ENCODE assay signal across 8 cellular contexts in genomic region chr10:24513155-24513554, GRCh38.
DNase-seq lines count a peak whose midpoint lies in the region; ATAC-seq and TF ChIP-seq lines count a peak whose summit lies in the region.

No MANE protein-coding gene starts in this region.

- H3K9me3 ChIP-seq in A673 (ENCODE audit: low read depth, low read length, poor library complexity, severe bottlenecking) = no peaks in the 10 kb centered on the region
- H3K9me3 ChIP-seq in Peyer's patch = no peaks in the 10 kb centered on the region
- H3K9me3 ChIP-seq in suprapubic skin = no peaks in the 10 kb centered on the region

- H3K27me3 ChIP-seq in A673 (replicated peaks; ENCODE audit: insufficient read depth, low read depth, low read length, poor library complexity) = no peaks in the 10 kb centered on the region
- H3K27me3 ChIP-seq in Peyer's patch = no peaks in the 10 kb centered on the region
- H3K27me3 ChIP-seq in suprapubic skin = no peaks in the 10 kb centered on the region

- H3K27ac ChIP-seq in A673 (ENCODE audit: low read depth, low read length, poor library complexity, severe bottlenecking) (peak overlapping the region; percentile 55), Peyer's patch (no peak overlapping the region), suprapubic skin (no peak overlapping the region)

- intact Hi-C loops in A673 (cut with micrococcal nuclease; ENCODE audit: unreplicated experiment) = loop anchor here (1.0 to 10.0 kb wide), 3 partner anchors 122 to 1068 kb away; no protein-coding TSS in a partner anchor

- TF ChIP-seq CTCF in A673 (conservative IDR thresholded peaks at IDR 0.05; ENCODE audit: low read depth, low read length) (peak; percentile 83), GM10248 (IDR thresholded peaks at IDR 0.05; ENCODE audit: control extremely low read depth, extremely low read depth, low read depth, missing control alignments) (peak; percentile 29), Peyer's patch (IDR thresholded peaks at IDR 0.05) (peak in 2 of 6 experiments; percentile 21 to 32), suprapubic skin (IDR thresholded peaks at IDR 0.05) (peak in 1 of 2 donors; percentile 8)

- WGBS in suprapubic skin = 63% methylated on average over 9 of the region's 9 CpGs

- H3K36me3 ChIP-seq in A673 (ENCODE audit: insufficient read depth, low read length, poor library complexity, severe bottlenecking) = peaks cover 37% of the 10 kb centered on the region
- H3K36me3 ChIP-seq in Peyer's patch = peaks cover 0 to 32% (median 0%) of the 10 kb centered on the region in 3 donors
- peaks cover 35% of the 10 kb centered on the region for H3K36me3 ChIP-seq in suprapubic skin

- POLR2A ChIA-PET in A673 (lab: Charles Lee; ENCODE audit: low non-redundant PET) = no interaction called here
- POLR2A ChIA-PET in GM10248 (lab: Yijun Ruan, JAX) = no interaction called here

- TF ChIP-seq EP300 in suprapubic skin (IDR thresholded peaks at IDR 0.05) = no peak

- no TSS peak for BruUV-seq in A673 (replicated peaks; lab: Mats Ljungman, UMichigan)

- ATAC-seq in SK-N-SH treated with all-trans-retinoic acid at 6 μM for 48 hours (peak; percentile 49; the same call in 2 of the 3 replicates), GM21381 (IDR thresholded peaks at IDR 0.05; ENCODE audit: unreplicated experiment) (no peak), GM21360 (IDR thresholded peaks at IDR 0.05; ENCODE audit: unreplicated experiment) (no peak)

- H3K4me1 ChIP-seq in A673 (ENCODE audit: insufficient read depth, low read length, poor library complexity, severe bottlenecking) (peaks cover 36% of the 10 kb centered on the region), Peyer's patch (no peaks in the 10 kb centered on the region), suprapubic skin (no peaks in the 10 kb centered on the region)

- peak; percentile 91 for DNase-seq in A673 (ENCODE audit: low spot score)
- DNase-seq in GM10248 (ENCODE audit: extremely low spot score) = no peak
- DNase-seq in hepatic stellate cell (ENCODE audit: low spot score) = peak; percentile 12
- DNase-seq in Peyer's patch = no peak
- no peak for DNase-seq in suprapubic skin (ENCODE audit: low spot score in 2 of 2)

- H3K4me3 ChIP-seq in A673 (ENCODE audit: low read depth, low read length, poor library complexity, severe bottlenecking) (no peak overlapping the region), Peyer's patch (no peak overlapping the region), suprapubic skin (no peak overlapping the region)

- CTCF ChIA-PET in A673 (lab: Charles Lee) (interaction anchor here (1.1 to 1.6 kb wide), 2 partner anchors 12 to 123 kb away, joined by 3 read pairs; no protein-coding TSS in a partner anchor), GM10248 (lab: Yijun Ruan, JAX) (interaction anchor here (1.1 to 3.8 kb wide), 3 partner anchors 10 to 519 kb away, joined by 3 to 17 read pairs (median 15); no protein-coding TSS in a partner anchor)

- TF ChIP-seq POLR2A in Peyer's patch (IDR thresholded peaks at IDR 0.05) (no peak), suprapubic skin (IDR thresholded peaks at IDR 0.05) (no peak)

TF ChIP-seq in SK-N-SH treated with all-trans-retinoic acid at 6 μM for 48 hours, 23 proteins besides CTCF, POLR2A, EP300 and RAD21:
- TF ChIP-seq ZNF70 (CRISPR knock-in tag; IDR thresholded peaks at IDR 0.05) (no peak), ISL1 (CRISPR knock-in tag; IDR thresholded peaks at IDR 0.05) (no peak), PPARA (CRISPR knock-in tag; IDR thresholded peaks at IDR 0.05; ENCODE audit: borderline replicate concordance) (no peak), BACH2 (CRISPR knock-in tag; IDR thresholded peaks at IDR 0.05; ENCODE audit: borderline replicate concordance) (no peak)

Comparison
In these comparisons a context has a peak if more than half of its experiments do, and no peak if none do; other contexts are left out.
1. DNase-seq: peak in A673 (single experiment) and hepatic stellate cell (single experiment); none in GM10248 (single experiment), Peyer's patch (0 of 3) and suprapubic skin (0 of 2).